ENCODE assay signal across 25 cellular contexts in genomic region chr2:9115219-9115618, GRCh38.
"Had no signal": no experiment of that assay in that cellular context is flagged by ENCODE, and none has a peak within 500 bp of the region (broad histone marks: within the 10 kb centered on the region; RNA-seq: fewer than 3 reads in every experiment).

No MANE protein-coding gene starts in this region.

- H3K4me3 ChIP-seq: coronary artery, dorsolateral prefrontal cortex had no signal

- DNase-seq: activated CD4-positive, alpha-beta memory T cell treated with anti-CD3 and anti-CD28 coated beads for 36 hours; activated CD4-positive, alpha-beta T cell treated with anti-CD3 and anti-CD28 coated beads, Interleukin-2, amount 10 ng/mL, durations not matched to agents 24 days and 14 days; activated CD4-positive, CD25-positive, alpha-beta regulatory T cell; activated CD4-positive, CD25-positive, alpha-beta regulatory T cell treated with anti-CD3 and anti-CD28 coated beads, Interleukin-2, amount 50 U/mL, for 72 hours; activated CD8-positive, alpha-beta memory T cell treated with anti-CD3 and anti-CD28 coated beads, Interleukin-2, amount 10 ng/mL, durations not matched to agents 7 days and 5 days; activated CD8-positive, alpha-beta memory T cell treated with anti-CD3 and anti-CD28 coated beads, Interleukin-2, amount 50 U/mL, for 4 hours; activated CD8-positive, alpha-beta T cell treated with anti-CD3 and anti-CD28 coated beads, Interleukin-2, amount 10 ng/mL, durations not matched to agents 7 days and 5 days; activated gamma-delta T cell; activated naive CD4-positive, alpha-beta T cell; activated naive CD4-positive, alpha-beta T cell treated with anti-CD3 and anti-CD28 coated beads, Interleukin-2, amount 10 ng/mL, durations not matched to agents 7 days and 5 days; activated naive CD8-positive, alpha-beta T cell treated with anti-CD3 and anti-CD28 coated beads, Interleukin-2, amount 10 ng/mL, durations not matched to agents 7 days and 5 days; activated T-cell treated with anti-CD3 and anti-CD28 coated beads, Interleukin-2, amount 50 U/mL, for 24 hours; activated T-cell treated with anti-CD3 and anti-CD28 coated beads, Interleukin-2, amount 50 U/mL, for 72 hours; amniotic stem cell; anterior cingulate cortex; brain microvascular endothelial cell; dorsolateral prefrontal cortex; effector memory CD4-positive, alpha-beta T cell; endodermal cell; foreskin fibroblast; T-helper 17 cell; T1000 had no signal

- ATAC-seq: activated CD8-positive, alpha-beta memory T cell treated with anti-CD3 and anti-CD28 coated beads, Interleukin-2, amount 10 ng/mL, durations not matched to agents 7 days and 5 days; activated CD8-positive, alpha-beta T cell treated with anti-CD3 and anti-CD28 coated beads, Interleukin-2, amount 10 ng/mL, durations not matched to agents 7 days and 5 days; activated naive CD4-positive, alpha-beta T cell treated with anti-CD3 and anti-CD28 coated beads, Interleukin-2, amount 50 U/mL, for 72 hours; activated T-cell treated with anti-CD3 and anti-CD28 coated beads, Interleukin-2, amount 50 U/mL, for 72 hours; esophagus mucosa; T-helper 17 cell had no signal

- H3K27ac ChIP-seq: brain microvascular endothelial cell, coronary artery, dorsolateral prefrontal cortex had no signal

- H3K27me3 ChIP-seq: brain microvascular endothelial cell, dorsolateral prefrontal cortex had no signal

- H3K36me3 ChIP-seq: brain microvascular endothelial cell had no signal
